In genomic region chr17:73290399-73291259, GRCh38 we compare ENCODE assay signal across 8 cellular contexts. TPM values are rescaled to one million over a fixed set of nuclear protein-coding genes. Genes with fewer than 3 reads are reported as not detected.
DNase-seq lines count a peak whose midpoint lies in the region; ATAC-seq and TF ChIP-seq lines count a peak whose summit lies in the region.

No MANE protein-coding gene starts in this region.

- H3K4me3 Mint-ChIP-seq in natural killer cell: peak overlapping the region; percentile 43
- H3K4me3 Mint-ChIP-seq in activated naive CD4-positive, alpha-beta T cell treated with anti-CD3 and anti-CD28 coated beads for 36 hours: no peak overlapping the region

- no peaks in the 10 kb centered on the region for H3K36me3 Mint-ChIP-seq in natural killer cell
- H3K36me3 Mint-ChIP-seq in activated naive CD4-positive, alpha-beta T cell treated with anti-CD3 and anti-CD28 coated beads for 36 hours (ENCODE audit: low read depth): no peaks in the 10 kb centered on the region

- peak overlapping the region in 1 of 2 donors; percentile 83 for H3K27ac Mint-ChIP-seq in natural killer cell
- H3K27ac Mint-ChIP-seq in activated naive CD4-positive, alpha-beta T cell treated with anti-CD3 and anti-CD28 coated beads for 36 hours: no peak overlapping the region

- no peak for TF ChIP-seq CTCF in VCaP (conservative IDR thresholded peaks at IDR 0.05)
- TF ChIP-seq CTCF in natural killer cell (IDR thresholded peaks at IDR 0.05): no peak

- intact Hi-C loops in natural killer cell (cut with micrococcal nuclease): no loop called here
- intact Hi-C loops in activated naive CD4-positive, alpha-beta T cell treated with anti-CD3 and anti-CD28 coated beads for 36 hours (cut with micrococcal nuclease): no loop called here

- DNase-seq in natural killer cell (no peak), HPDE6-E6E7 (ENCODE audit: extremely low spot score) (no peak), middle frontal gyrus (ENCODE audit: extremely low spot score, low spot score) (no peak), DMS53 (lab: John Stamatoyannopoulos, UW) (no peak)
- no peak for DNase-seq in activated naive CD4-positive, alpha-beta T cell treated with anti-CD3 and anti-CD28 coated beads for 36 hours

- no peaks in the 10 kb centered on the region for H3K27me3 Mint-ChIP-seq in natural killer cell (ENCODE audit: low read depth in 2 of 2)
- H3K27me3 Mint-ChIP-seq in activated naive CD4-positive, alpha-beta T cell treated with anti-CD3 and anti-CD28 coated beads for 36 hours (ENCODE audit: low read depth): no peaks in the 10 kb centered on the region

- peaks cover 15 to 35% of the 10 kb centered on the region in 2 donors for H3K4me1 Mint-ChIP-seq in natural killer cell
- H3K4me1 Mint-ChIP-seq in activated naive CD4-positive, alpha-beta T cell treated with anti-CD3 and anti-CD28 coated beads for 36 hours (ENCODE audit: low read depth): peaks cover 7% of the 10 kb centered on the region

- CTCF ChIA-PET in activated naive CD4-positive, alpha-beta T cell treated with anti-CD3 and anti-CD28 coated beads for 36 hours (lab: Charles Lee): interaction anchor here (0.6 to 1.1 kb wide), 3 partner anchors 11 to 79 kb away, joined by 3 to 4 read pairs (median 3); no protein-coding TSS in a partner anchor

- peak overlapping the region; percentile 40; the same call in 1 of the 2 replicates for H3K27ac ChIP-seq in VCaP

- peak; percentile 21 for ATAC-seq in GM18519 (IDR thresholded peaks at IDR 0.05; ENCODE audit: low FRiP score, unreplicated experiment)
- peak; percentile 48 for ATAC-seq in HG02798 (IDR thresholded peaks at IDR 0.05; ENCODE audit: poor library complexity, unreplicated experiment)
- peak; percentile 21 to 45 (median 22) for ATAC-seq in natural killer cell

- no peaks in the 10 kb centered on the region for H3K9me3 Mint-ChIP-seq in natural killer cell
- no peaks in the 10 kb centered on the region for H3K9me3 Mint-ChIP-seq in activated naive CD4-positive, alpha-beta T cell treated with anti-CD3 and anti-CD28 coated beads for 36 hours

RNA-seq across cellular contexts. Expression of gene CDC42EP4, which starts 21.2 kb away (rescaled TPM):
- 1 to 10 TPM; 2.5 to 9.6 (median 4.4) TPM for total RNA-seq in natural killer cell
- total RNA-seq in activated naive CD4-positive, alpha-beta T cell treated with anti-CD3 and anti-CD28 coated beads for 36 hours: 1 to 10 TPM; 1.7 to 2.1 TPM

RNA-seq across cellular contexts. Expression of gene CPSF4L, which starts 28.9 kb away (rescaled TPM):
- not detected for total RNA-seq in natural killer cell
- total RNA-seq in activated naive CD4-positive, alpha-beta T cell treated with anti-CD3 and anti-CD28 coated beads for 36 hours: not detected
